13 cellular contexts compared by ENCODE assay signal in the genomic region with DNA sequence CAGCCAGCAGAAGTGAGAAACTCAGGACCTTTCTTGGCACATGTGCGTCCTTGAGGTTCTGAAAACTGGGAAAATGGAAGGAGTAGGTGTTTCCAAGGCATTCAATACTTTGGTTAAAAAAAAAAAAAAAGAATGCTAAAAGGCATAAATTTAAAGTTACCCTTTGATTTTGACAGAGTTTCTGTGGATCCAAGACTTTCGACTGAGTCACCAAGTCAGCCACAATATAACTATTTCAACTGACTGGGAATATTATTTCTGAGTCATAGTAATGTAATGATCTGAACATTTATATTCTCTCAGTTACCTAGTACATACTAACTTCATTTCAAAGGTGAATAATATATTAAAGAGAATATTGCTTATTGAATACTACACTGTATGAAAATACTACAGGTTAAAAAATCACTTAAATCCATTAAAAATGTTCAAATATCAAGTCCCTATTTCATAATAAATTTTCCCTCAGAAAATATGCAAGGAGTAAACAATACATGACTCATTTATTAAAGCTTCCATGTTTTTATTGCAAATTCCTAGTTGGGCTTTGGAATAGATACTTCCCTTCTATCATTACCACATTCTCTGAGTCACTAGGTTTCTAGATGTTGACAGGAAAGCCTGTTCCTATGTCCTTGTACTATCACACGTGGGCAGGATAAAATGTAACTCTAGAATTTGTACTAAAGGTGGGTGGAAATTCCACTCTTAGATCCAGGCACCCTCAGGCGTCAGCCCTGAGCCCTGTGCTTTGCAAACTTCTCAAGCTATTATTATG. TPM values are rescaled to one million over a fixed set of nuclear protein-coding genes. Genes with fewer than 3 reads are reported as not detected.
DNase-seq lines count a peak whose midpoint lies in the region; ATAC-seq and TF ChIP-seq lines count a peak whose summit lies in the region.
"Had no signal": no experiment of that assay in that cellular context is flagged by ENCODE, and none has a peak within 500 bp of the region (broad histone marks: within the 10 kb centered on the region; RNA-seq: fewer than 3 reads in every experiment).

No MANE protein-coding gene starts in this region.

- no peaks in the 10 kb centered on the region for H3K36me3 Mint-ChIP-seq in activated CD8-positive, alpha-beta T cell treated with anti-CD3 and anti-CD28 coated beads for 36 hours (ENCODE audit: low read depth)
- H3K36me3 Mint-ChIP-seq: activated naive CD4-positive, alpha-beta T cell treated with anti-CD3 and anti-CD28 coated beads, Interleukin-2, amount 10 ng/mL, durations not matched to agents 7 days and 5 days; memory B cell had no signal

- peaks cover 11 to 21% of the 10 kb centered on the region in 2 experiments for H3K4me1 ChIP-seq in SK-N-SH (ENCODE audit: control insufficient read depth in 1 of 2, insufficient read depth in 2 of 2, low read depth in 1 of 2, low read length in 1 of 2)
- no peaks in the 10 kb centered on the region for H3K4me1 ChIP-seq in hepatocyte (ENCODE audit: insufficient read depth)

- CTCF ChIA-PET in SK-N-SH (lab: Yijun Ruan, JAX), result no interaction called here
- CTCF ChIA-PET in activated CD8-positive, alpha-beta T cell treated with anti-CD3 and anti-CD28 coated beads for 36 hours (lab: Charles Lee), result no interaction called here

- H3F3A ChIP-seq in SK-N-SH (replicated peaks; ENCODE audit: insufficient read depth), result peaks cover 54% of the 10 kb centered on the region

- H3K9me2 ChIP-seq in SK-N-SH (no peaks in the 10 kb centered on the region), hepatocyte (replicated peaks; ENCODE audit: insufficient read depth) (no peaks in the 10 kb centered on the region)

- TF ChIP-seq RAD21 in SK-N-SH (IDR thresholded peaks at IDR 0.05; ENCODE audit: low read length), result no peak

- H3K9ac ChIP-seq in SK-N-SH, result peak overlapping the region; percentile 38; the same call in 1 of the 2 replicates

- peak overlapping the region in 1 of 2 experiments; percentile 30; a peak in 1 of 4 replicates for H3K4me3 ChIP-seq in SK-N-SH (ENCODE audit: low read depth in 2 of 2, low read length in 1 of 2)
- no peak overlapping the region for H3K4me3 ChIP-seq in hepatocyte
- H3K4me3 ChIP-seq: SK-N-MC had no signal

- H3K27ac Mint-ChIP-seq in activated CD8-positive, alpha-beta T cell treated with anti-CD3 and anti-CD28 coated beads for 36 hours, result no peak overlapping the region
- H3K27ac Mint-ChIP-seq: activated naive CD4-positive, alpha-beta T cell treated with anti-CD3 and anti-CD28 coated beads, Interleukin-2, amount 10 ng/mL, durations not matched to agents 7 days and 5 days; memory B cell had no signal

- peak overlapping the region; percentile 65 to 90; a peak in 3 of 4 replicates for H3K27ac ChIP-seq in SK-N-SH (ENCODE audit: low read depth in 2 of 2, low read length in 1 of 2)
- H3K27ac ChIP-seq in hepatocyte, result no peak overlapping the region
- H3K27ac ChIP-seq: SK-N-MC had no signal

- H2AFZ ChIP-seq in SK-N-SH (ENCODE audit: low read depth) (no peak overlapping the region), hepatocyte (no peak overlapping the region)

- no peaks in the 10 kb centered on the region for H3K4me1 Mint-ChIP-seq in activated CD8-positive, alpha-beta T cell treated with anti-CD3 and anti-CD28 coated beads for 36 hours (ENCODE audit: low read depth)

- H3K27me3 ChIP-seq in SK-N-SH (ENCODE audit: insufficient read depth) (no peaks in the 10 kb centered on the region), hepatocyte (no peaks in the 10 kb centered on the region)

- no peaks in the 10 kb centered on the region for H3K9me3 Mint-ChIP-seq in activated CD8-positive, alpha-beta T cell treated with anti-CD3 and anti-CD28 coated beads for 36 hours
- H3K9me3 Mint-ChIP-seq: activated naive CD4-positive, alpha-beta T cell treated with anti-CD3 and anti-CD28 coated beads, Interleukin-2, amount 10 ng/mL, durations not matched to agents 7 days and 5 days; memory B cell had no signal

- no peaks in the 10 kb centered on the region for H4K20me1 ChIP-seq in SK-N-SH (ENCODE audit: insufficient read depth)
- H4K20me1 ChIP-seq in hepatocyte (ENCODE audit: insufficient read depth, poor library complexity, severe bottlenecking), result no peaks in the 10 kb centered on the region

- H3K79me2 ChIP-seq in SK-N-SH (ENCODE audit: insufficient read depth), result peaks cover 40% of the 10 kb centered on the region
- no peaks in the 10 kb centered on the region for H3K79me2 ChIP-seq in hepatocyte

- H3K4me2 ChIP-seq in SK-N-SH (peak overlapping the region; percentile 92), hepatocyte (no peak overlapping the region)

- no peaks in the 10 kb centered on the region for H3K36me3 ChIP-seq in SK-N-SH (replicated peaks in 1 of 2; ENCODE audit: control insufficient read depth in 1 of 2, insufficient read depth in 2 of 2, low read length in 1 of 2)
- H3K36me3 ChIP-seq in hepatocyte (replicated peaks; ENCODE audit: insufficient read depth, low read depth), result no peaks in the 10 kb centered on the region

- WGBS in SK-N-SH (ENCODE audit: low lambda C conversion rate), result 7% methylated on average over 4 of the region's 4 CpGs
- WGBS in hepatocyte (ENCODE audit: low lambda C conversion rate, missing lambda C conversion rate), result 63% methylated on average over 4 of the region's 4 CpGs

- peak; percentile 91 for DNase-seq in EL
- DNase-seq in SK-N-SH, result no peak
- DNase-seq in fibroblast of peridontal ligament (ENCODE audit: extremely low read depth), result peak; percentile 87
- DNase-seq in pulmonary artery endothelial cell (ENCODE audit: low read depth, low spot score), result peak; percentile 78
- DNase-seq in GM20000 (ENCODE audit: low spot score), result no peak
- DNase-seq in activated CD8-positive, alpha-beta T cell treated with anti-CD3 and anti-CD28 coated beads for 36 hours, result no peak
- DNase-seq in GM19238 (ENCODE audit: insufficient read length, low spot score), result no peak
- no peak for DNase-seq in hepatocyte (ENCODE audit: low spot score)
- DNase-seq: activated CD4-positive, alpha-beta T cell treated with anti-CD3 and anti-CD28 coated beads for 4 hours; activated naive CD4-positive, alpha-beta T cell treated with anti-CD3 and anti-CD28 coated beads, Interleukin-2, amount 10 ng/mL, durations not matched to agents 7 days and 5 days; NCI-H2171 treated with DMSO at 0.1 percent for 48 hours had no signal

- H3K27me3 Mint-ChIP-seq in activated CD8-positive, alpha-beta T cell treated with anti-CD3 and anti-CD28 coated beads for 36 hours, result peaks cover 18% of the 10 kb centered on the region

- H3K9me3 ChIP-seq in SK-N-SH (no peaks in the 10 kb centered on the region), hepatocyte (ENCODE audit: low read depth) (no peaks in the 10 kb centered on the region)

- ATAC-seq in activated CD8-positive, alpha-beta T cell treated with anti-CD3 and anti-CD28 coated beads for 36 hours, result no peak

- no peak overlapping the region for H3K4me3 Mint-ChIP-seq in activated CD8-positive, alpha-beta T cell treated with anti-CD3 and anti-CD28 coated beads for 36 hours
- H3K4me3 Mint-ChIP-seq: activated naive CD4-positive, alpha-beta T cell treated with anti-CD3 and anti-CD28 coated beads, Interleukin-2, amount 10 ng/mL, durations not matched to agents 7 days and 5 days; memory B cell had no signal

- intact Hi-C loops in activated CD8-positive, alpha-beta T cell treated with anti-CD3 and anti-CD28 coated beads for 36 hours (cut with micrococcal nuclease), result no loop called here

- POLR2A ChIA-PET in SK-N-SH (lab: Yijun Ruan, JAX), result interaction anchor here (0.6 kb wide), 1 partner anchor 308 kb away, joined by 3 read pairs; no protein-coding TSS in a partner anchor
- POLR2A ChIA-PET in activated CD8-positive, alpha-beta T cell treated with anti-CD3 and anti-CD28 coated beads for 36 hours (lab: Charles Lee), result no interaction called here

- peak in 1 of 2 experiments; percentile 74; a peak in 2 of 4 replicates for TF ChIP-seq EP300 in SK-N-SH (IDR thresholded peaks at IDR 0.05; ENCODE audit: borderline replicate concordance in 1 of 2, low read depth in 1 of 2, low read length in 1 of 2)

- TF ChIP-seq CTCF in SK-N-SH (IDR thresholded peaks at IDR 0.05) (no peak), GM20000 (IDR thresholded peaks at IDR 0.05; ENCODE audit: extremely low read depth, missing control alignments) (no peak), hepatocyte (IDR thresholded peaks at IDR 0.05; ENCODE audit: poor library complexity) (no peak)
- no peak for TF ChIP-seq CTCF in activated CD8-positive, alpha-beta T cell treated with anti-CD3 and anti-CD28 coated beads for 36 hours (IDR thresholded peaks at IDR 0.05)

TF ChIP-seq in SK-N-SH, 30 proteins besides CTCF, POLR2A, EP300 and RAD21 (continues in another document):
- TF ChIP-seq, protein P1, sequence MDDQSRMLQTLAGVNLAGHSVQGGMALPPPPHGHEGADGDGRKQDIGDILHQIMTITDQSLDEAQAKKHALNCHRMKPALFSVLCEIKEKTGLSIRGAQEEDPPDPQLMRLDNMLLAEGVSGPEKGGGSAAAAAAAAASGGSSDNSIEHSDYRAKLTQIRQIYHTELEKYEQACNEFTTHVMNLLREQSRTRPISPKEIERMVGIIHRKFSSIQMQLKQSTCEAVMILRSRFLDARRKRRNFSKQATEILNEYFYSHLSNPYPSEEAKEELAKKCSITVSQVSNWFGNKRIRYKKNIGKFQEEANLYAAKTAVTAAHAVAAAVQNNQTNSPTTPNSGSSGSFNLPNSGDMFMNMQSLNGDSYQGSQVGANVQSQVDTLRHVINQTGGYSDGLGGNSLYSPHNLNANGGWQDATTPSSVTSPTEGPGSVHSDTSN (IDR thresholded peaks at IDR 0.05), result peak; percentile 93
- TF ChIP-seq, protein P2, sequence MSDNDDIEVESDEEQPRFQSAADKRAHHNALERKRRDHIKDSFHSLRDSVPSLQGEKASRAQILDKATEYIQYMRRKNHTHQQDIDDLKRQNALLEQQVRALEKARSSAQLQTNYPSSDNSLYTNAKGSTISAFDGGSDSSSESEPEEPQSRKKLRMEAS (IDR thresholded peaks at IDR 0.05; ENCODE audit: low read depth), result peak; percentile 83

RNA-seq across cellular contexts. Expression of a gene that starts 2.3 kb away (rescaled TPM):
- polyA plus RNA-seq in SK-N-SH (2012; rRNA removed), result 78.7 and 90.0 TPM in 2 replicates
- 114 and 131 TPM in 2 replicates for polyA plus RNA-seq in SK-N-SH (2012; cell fraction: cytosol; rRNA removed)
- 52.8 and 78.7 TPM in 2 replicates for polyA plus RNA-seq in SK-N-SH (2012; cell fraction: nucleus; rRNA removed)
- total RNA-seq in pulmonary artery endothelial cell, result 43.0 and 44.3 TPM in 2 replicates
- total RNA-seq in activated CD8-positive, alpha-beta T cell treated with anti-CD3 and anti-CD28 coated beads for 36 hours, result not detected
- 0.33 TPM in 1 of 2 replicates, not detected in the other for total RNA-seq in hepatocyte
- not detected in 2 replicates for polyA plus RNA-seq in hepatocyte

RNA-seq across cellular contexts. Expression of a gene that starts 33.9 kb away (rescaled TPM):
- polyA plus RNA-seq in SK-N-SH (2012; rRNA removed), result 3.0 and 4.5 TPM in 2 replicates
- polyA plus RNA-seq in SK-N-SH (2012; cell fraction: cytosol; rRNA removed), result 4.4 TPM in 2 replicates
- polyA plus RNA-seq in SK-N-SH (2012; cell fraction: nucleus; rRNA removed), result 3.2 and 5.1 TPM in 2 replicates
- total RNA-seq in pulmonary artery endothelial cell, result 5.2 and 5.3 TPM in 2 replicates
- not detected for total RNA-seq in activated CD8-positive, alpha-beta T cell treated with anti-CD3 and anti-CD28 coated beads for 36 hours
- 0.33 and 0.48 TPM in 2 replicates for total RNA-seq in hepatocyte
- 0.36 and 0.57 TPM in 2 replicates for polyA plus RNA-seq in hepatocyte

Comparison
In these comparisons a context has a peak if more than half of its experiments do, and no peak if none do; other contexts are left out.
1. DNase-seq: peak in EL (single experiment), fibroblast of peridontal ligament (single experiment) and pulmonary artery endothelial cell (single experiment); none in SK-N-SH (single experiment), GM20000 (single experiment), activated CD8-positive, alpha-beta T cell treated with anti-CD3 and anti-CD28 coated beads for 36 hours (single experiment), GM19238 (single experiment) and hepatocyte (single experiment).
2. RNA of a gene that starts 2.3 kb away (total RNA-seq): 43.0 to 44.3 TPM in pulmonary artery endothelial cell; 0.33 TPM in hepatocyte and not detected in activated CD8-positive, alpha-beta T cell treated with anti-CD3 and anti-CD28 coated beads for 36 hours; every median in the first group is over 10 times any median in the second.